8 cellular contexts compared by ENCODE assay signal in the genomic region with DNA sequence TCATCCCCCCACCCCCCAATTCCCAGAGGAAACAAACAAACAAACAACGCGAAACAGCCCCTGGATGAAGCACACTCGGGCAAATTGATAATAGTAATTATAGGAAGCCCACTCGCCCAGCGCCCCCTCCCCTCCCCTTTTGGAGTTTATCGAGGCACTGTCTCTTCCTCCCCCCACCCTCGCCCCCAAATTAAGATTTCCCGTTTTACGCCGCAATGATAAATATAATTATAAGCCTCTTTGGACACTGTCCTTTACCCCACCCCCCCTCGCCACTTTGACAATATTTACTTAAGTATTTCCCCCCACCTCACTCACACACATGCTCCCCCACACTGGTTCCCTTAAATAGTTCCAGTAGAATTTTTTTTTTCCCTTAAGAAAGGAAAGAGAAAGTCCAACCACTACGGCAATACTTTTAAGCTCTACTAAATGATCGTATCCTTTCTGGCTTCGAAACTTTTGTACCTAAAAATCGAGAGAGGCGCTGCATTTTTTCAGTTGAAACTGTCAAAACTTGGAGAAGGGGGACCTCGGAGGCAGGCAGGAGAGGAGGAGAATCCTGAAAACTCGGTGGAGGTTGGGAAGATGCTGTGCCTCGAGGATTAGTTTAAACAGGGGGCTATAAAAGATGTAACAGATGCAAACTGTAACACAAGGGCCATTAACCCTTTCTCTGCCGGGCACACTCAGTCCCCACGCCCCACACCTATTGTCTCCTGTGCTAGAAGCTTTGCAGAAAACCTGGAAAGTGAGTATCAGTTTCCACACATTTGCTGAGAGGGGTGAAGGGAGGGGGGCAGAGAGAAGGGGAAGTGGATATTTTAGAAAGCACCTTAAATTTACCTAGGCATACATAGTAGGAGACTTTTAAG. TPM values are rescaled to one million over a fixed set of nuclear protein-coding genes. Genes with fewer than 3 reads are reported as not detected.
DNase-seq lines count a peak whose midpoint lies in the region; ATAC-seq and TF ChIP-seq lines count a peak whose summit lies in the region.

No MANE protein-coding gene starts in this region.

- 4 to 5% methylated on average over 21 of the region's 21 CpGs for WGBS in thyroid gland, 2 donors

- no peak for ATAC-seq in activated CD8-positive, alpha-beta memory T cell treated with anti-CD3 and anti-CD28 coated beads, Interleukin-2, amount 10 ng/mL, durations not matched to agents 7 days and 5 days
- ATAC-seq in activated naive CD8-positive, alpha-beta T cell treated with anti-CD3 and anti-CD28 coated beads, Interleukin-2, amount 50 U/mL, for 24 hours = no peak
- no peak for ATAC-seq in left lung
- ATAC-seq in GM18861 (IDR thresholded peaks at IDR 0.05; ENCODE audit: unreplicated experiment) = no peak
- ATAC-seq in HG03196 (IDR thresholded peaks at IDR 0.05; ENCODE audit: unreplicated experiment) = no peak

- H3K27me3 ChIP-seq in left lung (peaks cover 5 to 79% of the 10 kb centered on the region in 2 donors), thyroid gland (peaks cover 18% of the 10 kb centered on the region)

- no peak for TF ChIP-seq CTCF in left lung (IDR thresholded peaks at IDR 0.05)
- TF ChIP-seq CTCF in thyroid gland (IDR thresholded peaks at IDR 0.05) = no peak
- TF ChIP-seq CTCF in endothelial cell (IDR thresholded peaks at IDR 0.05; ENCODE audit: unreplicated experiment) = no peak

- no peak for TF ChIP-seq POLR2A in thyroid gland (IDR thresholded peaks at IDR 0.05)

- peaks cover 36% of the 10 kb centered on the region for H3K4me1 Mint-ChIP-seq in activated CD8-positive, alpha-beta memory T cell treated with anti-CD3 and anti-CD28 coated beads, Interleukin-2, amount 10 ng/mL, durations not matched to agents 7 days and 5 days
- H3K4me1 Mint-ChIP-seq in activated naive CD8-positive, alpha-beta T cell treated with anti-CD3 and anti-CD28 coated beads, Interleukin-2, amount 50 U/mL, for 24 hours = peaks cover 40% of the 10 kb centered on the region
- peaks cover 38% of the 10 kb centered on the region for H3K4me1 Mint-ChIP-seq in endothelial cell (ENCODE audit: unreplicated experiment)

- intact Hi-C loops in left lung (cut with DNase I) = loop anchor here in 1 of 2 donors (10.0 kb wide), 1 partner anchor 1083 kb away; no protein-coding TSS in a partner anchor
- intact Hi-C loops in thyroid gland (cut with DNase I) = loop anchor here (10.0 kb wide), 1 partner anchor 183 kb away; a partner anchor contains a TSS

- no peaks in the 10 kb centered on the region for H3K9me3 ChIP-seq in left lung
- H3K9me3 ChIP-seq in thyroid gland = no peaks in the 10 kb centered on the region

- no peak overlapping the region for H3K4me3 Mint-ChIP-seq in activated CD8-positive, alpha-beta memory T cell treated with anti-CD3 and anti-CD28 coated beads, Interleukin-2, amount 10 ng/mL, durations not matched to agents 7 days and 5 days
- no peak overlapping the region for H3K4me3 Mint-ChIP-seq in activated naive CD8-positive, alpha-beta T cell treated with anti-CD3 and anti-CD28 coated beads, Interleukin-2, amount 50 U/mL, for 24 hours
- no peak overlapping the region for H3K4me3 Mint-ChIP-seq in endothelial cell (ENCODE audit: unreplicated experiment)

- CTCF ChIA-PET in activated CD8-positive, alpha-beta memory T cell treated with anti-CD3 and anti-CD28 coated beads, Interleukin-2, amount 10 ng/mL, durations not matched to agents 7 days and 5 days (lab: Charles Lee) = interaction anchor here (0.6 to 1.2 kb wide), 4 partner anchors 52 to 194 kb away, joined by 3 to 4 read pairs (median 4); no protein-coding TSS in a partner anchor

- H3K36me3 ChIP-seq in left lung (no peaks in the 10 kb centered on the region), thyroid gland (no peaks in the 10 kb centered on the region)

- peaks cover 34% of the 10 kb centered on the region for H3K27me3 Mint-ChIP-seq in activated CD8-positive, alpha-beta memory T cell treated with anti-CD3 and anti-CD28 coated beads, Interleukin-2, amount 10 ng/mL, durations not matched to agents 7 days and 5 days
- H3K27me3 Mint-ChIP-seq in activated naive CD8-positive, alpha-beta T cell treated with anti-CD3 and anti-CD28 coated beads, Interleukin-2, amount 50 U/mL, for 24 hours = peaks cover 41% of the 10 kb centered on the region
- H3K27me3 Mint-ChIP-seq in endothelial cell (ENCODE audit: unreplicated experiment) = peaks cover 10% of the 10 kb centered on the region

- no peak overlapping the region for H3K27ac Mint-ChIP-seq in activated CD8-positive, alpha-beta memory T cell treated with anti-CD3 and anti-CD28 coated beads, Interleukin-2, amount 10 ng/mL, durations not matched to agents 7 days and 5 days
- no peak overlapping the region for H3K27ac Mint-ChIP-seq in activated naive CD8-positive, alpha-beta T cell treated with anti-CD3 and anti-CD28 coated beads, Interleukin-2, amount 50 U/mL, for 24 hours
- no peak overlapping the region for H3K27ac Mint-ChIP-seq in endothelial cell (ENCODE audit: unreplicated experiment)

- peaks cover 14% of the 10 kb centered on the region for H3K36me3 Mint-ChIP-seq in activated CD8-positive, alpha-beta memory T cell treated with anti-CD3 and anti-CD28 coated beads, Interleukin-2, amount 10 ng/mL, durations not matched to agents 7 days and 5 days
- H3K36me3 Mint-ChIP-seq in activated naive CD8-positive, alpha-beta T cell treated with anti-CD3 and anti-CD28 coated beads, Interleukin-2, amount 50 U/mL, for 24 hours (ENCODE audit: low read depth) = peaks cover 9% of the 10 kb centered on the region
- H3K36me3 Mint-ChIP-seq in endothelial cell (ENCODE audit: low read depth, unreplicated experiment) = peaks cover 26% of the 10 kb centered on the region

- no peaks in the 10 kb centered on the region for H3K9me3 Mint-ChIP-seq in activated CD8-positive, alpha-beta memory T cell treated with anti-CD3 and anti-CD28 coated beads, Interleukin-2, amount 10 ng/mL, durations not matched to agents 7 days and 5 days (ENCODE audit: low read depth)
- no peaks in the 10 kb centered on the region for H3K9me3 Mint-ChIP-seq in activated naive CD8-positive, alpha-beta T cell treated with anti-CD3 and anti-CD28 coated beads, Interleukin-2, amount 50 U/mL, for 24 hours
- no peaks in the 10 kb centered on the region for H3K9me3 Mint-ChIP-seq in endothelial cell (ENCODE audit: unreplicated experiment)

- H3K27ac ChIP-seq in left lung (peak overlapping the region; percentile 98 to 99), thyroid gland (peak overlapping the region; percentile 61 to 94 (median 89))

- H3K4me1 ChIP-seq in left lung = peaks cover 0 to 40% of the 10 kb centered on the region in 2 donors
- H3K4me1 ChIP-seq in thyroid gland = peaks cover 0 to 18% of the 10 kb centered on the region in 2 donors

- DNase-seq in activated CD8-positive, alpha-beta memory T cell treated with anti-CD3 and anti-CD28 coated beads for 24 hours = peak; percentile 61
- no peak for DNase-seq in activated CD8-positive, alpha-beta memory T cell treated with anti-CD3 and anti-CD28 coated beads, Interleukin-2, amount 10 ng/mL, durations not matched to agents 7 days and 5 days
- peak; percentile 25 for DNase-seq in activated naive CD8-positive, alpha-beta T cell treated with anti-CD3 and anti-CD28 coated beads, Interleukin-2, amount 50 U/mL, for 24 hours
- DNase-seq in left lung (no peak), thyroid gland (no peak), endothelial cell (ENCODE audit: low spot score) (no peak)

- H3K4me3 ChIP-seq in left lung (peak overlapping the region; percentile 49 to 65), thyroid gland (replicated peaks in 1 of 3) (peak overlapping the region in 2 of 3 donors; percentile 42 to 75)

RNA-seq across cellular contexts. Expression of gene ZEB2, which starts 1.9 kb away (rescaled TPM):
- total RNA-seq in activated CD8-positive, alpha-beta memory T cell treated with anti-CD3 and anti-CD28 coated beads, Interleukin-2, amount 10 ng/mL, durations not matched to agents 7 days and 5 days = 10 to 100 TPM; 40.4 to 40.9 TPM
- 100 to 1,000 TPM; 141 to 272 TPM for total RNA-seq in left lung
- total RNA-seq in thyroid gland = 10 to 100 TPM; 21.7 to 52.1 (median 37.9) TPM
- total RNA-seq in endothelial cell (ENCODE audit: unreplicated experiment) = 109 TPM

Comparison
In these comparisons a context has a peak if more than half of its experiments do, and no peak if none do; other contexts are left out.
1. DNase-seq: peak in activated CD8-positive, alpha-beta memory T cell treated with anti-CD3 and anti-CD28 coated beads for 24 hours (single experiment) and activated naive CD8-positive, alpha-beta T cell treated with anti-CD3 and anti-CD28 coated beads, Interleukin-2, amount 50 U/mL, for 24 hours (single experiment); none in activated CD8-positive, alpha-beta memory T cell treated with anti-CD3 and anti-CD28 coated beads, Interleukin-2, amount 10 ng/mL, durations not matched to agents 7 days and 5 days (single experiment), left lung (0 of 2), thyroid gland (0 of 2) and endothelial cell (single experiment).